In genomic region chr10:44397476-44398225, GRCh38 we compare ENCODE assay signal across 17 cellular contexts. TPM values are rescaled to one million over a fixed set of nuclear protein-coding genes. Genes with fewer than 3 reads are reported as not detected.
"Had no signal": no experiment of that assay in that cellular context is flagged by ENCODE, and none has a peak within 500 bp of the region (broad histone marks: within the 10 kb centered on the region; RNA-seq: fewer than 3 reads in every experiment).

No MANE protein-coding gene starts in this region.

- H3K4me3 ChIP-seq: body of pancreas, testis, uterus had no signal

- H3K36me3 ChIP-seq: uterus, WERI-Rb-1 had no signal

- H3K27ac ChIP-seq: body of pancreas, testis, uterus, WERI-Rb-1 had no signal

- H3K4me1 ChIP-seq: testis, uterus had no signal

- H3K9me3 ChIP-seq: body of pancreas, testis, uterus had no signal

- H3K27me3 ChIP-seq: body of pancreas, testis, uterus had no signal

- DNase-seq: activated CD4-positive, alpha-beta T cell treated with anti-CD3 and anti-CD28 coated beads for 4 hours; activated CD8-positive, alpha-beta memory T cell treated with anti-CD3 and anti-CD28 coated beads for 24 hours; amniotic stem cell; body of pancreas; dermis blood vessel endothelial cell; mammary epithelial cell; occipital lobe; stimulated activated CD4-positive, alpha-beta T cell treated with anti-CD3 and anti-CD28 coated beads, Interleukin-15, amount 100 ng/mL, for 24 hours; stimulated activated CD4-positive, alpha-beta T cell treated with anti-CD3 and anti-CD28 coated beads, Interleukin-4, amount 100 ng/mL, for 24 hours; T-helper 1 cell; testis; WERI-Rb-1 had no signal

- ATAC-seq: body of pancreas; esophagus mucosa; left lobe of liver; natural killer cell treated with Interleukin-12 subunit alpha and Interleukin-12 subunit beta and Interleukin-15 and Interleukin-18, amount 100 ng/mL, for 72 hours had no signal

RNA-seq across cellular contexts. Expression of gene CXCL12, which starts 12.8 kb away (rescaled TPM):
- total RNA-seq: activated T-helper 2 cell treated with anti-CD3 and anti-CD28 coated beads, Interferon-gamma antibody, Interleukin-2, Interleukin-4, amounts not matched to agents 10 μg/mL and 5 μg/mL and 100 μg/mL, durations not matched to agents 14 hours and 24 hours and 36 hours had no signal
- polyA plus RNA-seq: mammary epithelial cell had no signal
